In the genomic region with DNA sequence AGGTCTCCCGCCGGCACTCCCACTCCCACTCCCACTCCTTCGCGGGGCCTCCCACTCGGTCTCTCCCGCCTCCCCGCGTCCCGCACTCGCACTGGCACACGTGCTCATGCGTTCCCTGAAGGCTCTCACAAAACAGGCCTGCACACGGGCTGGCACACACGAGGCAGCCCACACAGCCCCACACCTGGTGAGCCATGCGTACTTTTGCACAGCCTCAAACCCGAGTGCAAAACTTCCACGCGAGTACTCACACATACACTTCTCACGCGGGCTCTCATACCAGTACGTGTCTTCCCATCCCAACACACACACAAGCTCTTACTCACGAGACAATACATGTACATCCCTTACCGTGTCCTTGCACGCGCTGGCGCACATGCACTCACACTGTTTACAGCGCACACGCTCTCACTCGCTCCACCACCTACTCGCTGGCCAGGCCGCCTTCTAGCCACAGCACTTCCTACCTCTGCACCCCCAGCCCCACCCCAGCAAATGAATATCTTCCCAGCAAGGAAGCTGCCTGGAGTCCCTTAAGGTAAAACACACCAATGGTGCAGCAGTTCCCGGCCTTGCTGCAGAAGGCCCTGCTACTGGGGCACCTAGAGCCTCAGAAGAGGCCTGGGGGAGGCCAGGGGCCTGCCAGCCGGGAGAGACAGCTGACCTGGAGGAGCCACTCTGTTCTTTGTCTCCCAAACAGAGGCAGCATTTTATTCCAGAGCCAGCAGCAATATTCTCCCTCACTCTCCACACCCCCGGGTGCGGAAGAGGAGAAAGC, we compare ENCODE assay signal across 8 cellular contexts. TPM values are rescaled to one million over a fixed set of nuclear protein-coding genes. Genes with fewer than 3 reads are reported as not detected.
DNase-seq lines count a peak whose midpoint lies in the region; ATAC-seq and TF ChIP-seq lines count a peak whose summit lies in the region.

No MANE protein-coding gene starts in this region.

- peak; percentile 20 for ATAC-seq in stimulated activated naive CD8-positive, alpha-beta T cell treated with anti-CD3 and anti-CD28 coated beads, Interleukin-15, Interleukin-2, amounts not matched to agents 100 U/mL and 50 U/mL, for 24 hours
- no peak for ATAC-seq in GM19324 (IDR thresholded peaks at IDR 0.05; ENCODE audit: low FRiP score, unreplicated experiment)
- ATAC-seq in HG02938 (IDR thresholded peaks at IDR 0.05; ENCODE audit: unreplicated experiment), result no peak

- DNase-seq in C1 segment of cervical spinal cord (lab: John Stamatoyannopoulos, UW) (peak in 11 of 14 donors; percentile 27 to 89 (median 74)), breast epithelium (ENCODE audit: low spot score in 2 of 2) (no peak), kidney glomerular epithelial cell (lab: John Stamatoyannopoulos, UW) (peak; percentile 49), COR-L47 (lab: John Stamatoyannopoulos, UW) (no peak)
- DNase-seq in stimulated activated naive CD8-positive, alpha-beta T cell treated with anti-CD3 and anti-CD28 coated beads, Interleukin-15, Interleukin-2, amounts not matched to agents 100 U/mL and 50 U/mL, for 24 hours, result no peak

- H3K4me1 Mint-ChIP-seq in IgD-negative memory B cell, result peaks cover 8 to 14% (median 9%) of the 10 kb centered on the region in 3 donors

- H3K36me3 Mint-ChIP-seq in IgD-negative memory B cell, result no peaks in the 10 kb centered on the region

- TF ChIP-seq POLR2A in breast epithelium (IDR thresholded peaks at IDR 0.05), result no peak

- H3K4me3 ChIP-seq in breast epithelium, result peak overlapping the region; percentile 57 to 72 (median 62)

- TF ChIP-seq CTCF in breast epithelium (IDR thresholded peaks at IDR 0.05), result no peak

- intact Hi-C loops in breast epithelium (cut with DNase I; ENCODE audit: low total_unique reads), result no loop called here

- no peaks in the 10 kb centered on the region for H3K27me3 ChIP-seq in breast epithelium

- H3K36me3 ChIP-seq in breast epithelium, result no peaks in the 10 kb centered on the region

- no peaks in the 10 kb centered on the region for H3K9me3 ChIP-seq in breast epithelium

- peak overlapping the region; percentile 54 to 85 (median 78) for H3K4me3 Mint-ChIP-seq in IgD-negative memory B cell

- H3K27ac Mint-ChIP-seq in IgD-negative memory B cell, result peak overlapping the region in 1 of 3 donors; percentile 77

- H3K9me3 Mint-ChIP-seq in IgD-negative memory B cell, result peaks cover 0 to 1% (median 0%) of the 10 kb centered on the region in 3 donors

- peaks cover 0 to 12% of the 10 kb centered on the region in 2 donors for H3K4me1 ChIP-seq in breast epithelium

- H3K27ac ChIP-seq in breast epithelium, result peak overlapping the region; percentile 84

- peaks cover 45% of the 10 kb centered on the region for H3K27me3 Mint-ChIP-seq in IgD-negative memory B cell

RNA-seq across cellular contexts. Expression of a gene that starts 0.5 kb away (rescaled TPM):
- not detected for polyA plus RNA-seq in IgD-negative memory B cell
- total RNA-seq in breast epithelium, result 10 to 100 TPM; 15.7 to 36.1 (median 35.1) TPM

Comparison
In these comparisons a context has a peak if more than half of its experiments do, and no peak if none do; other contexts are left out.
1. DNase-seq: peak in C1 segment of cervical spinal cord (11 of 14) and kidney glomerular epithelial cell (single experiment); none in breast epithelium (0 of 2), stimulated activated naive CD8-positive, alpha-beta T cell treated with anti-CD3 and anti-CD28 coated beads, Interleukin-15, Interleukin-2, amounts not matched to agents 100 U/mL and 50 U/mL, for 24 hours (single experiment) and COR-L47 (single experiment).